In genomic region chr7:114949227-114949626, GRCh38 we compare ENCODE assay signal across 18 cellular contexts. TPM values are rescaled to one million over a fixed set of nuclear protein-coding genes. Genes with fewer than 3 reads are reported as not detected.
DNase-seq lines count a peak whose midpoint lies in the region; ATAC-seq and TF ChIP-seq lines count a peak whose summit lies in the region.
"Had no signal": no experiment of that assay in that cellular context is flagged by ENCODE, and none has a peak within 500 bp of the region (broad histone marks: within the 10 kb centered on the region; RNA-seq: fewer than 3 reads in every experiment).

No MANE protein-coding gene starts in this region.

- H3K9me3 Mint-ChIP-seq in activated naive CD4-positive, alpha-beta T cell treated with anti-CD3 and anti-CD28 coated beads, Interleukin-2, amount 50 U/mL, for 24 hours = no peaks in the 10 kb centered on the region
- H3K9me3 Mint-ChIP-seq in T-cell = no peaks in the 10 kb centered on the region
- H3K9me3 Mint-ChIP-seq: nephron progenitor cell had no signal

- H3K27me3 ChIP-seq in effector memory CD4-positive, alpha-beta T cell (replicated peaks; ENCODE audit: control insufficient read depth, insufficient read depth, low read length, poor library complexity, severe bottlenecking) = no peaks in the 10 kb centered on the region
- no peaks in the 10 kb centered on the region for H3K27me3 ChIP-seq in upper lobe of left lung
- H3K27me3 ChIP-seq: breast epithelium had no signal

- WGBS in upper lobe of left lung, 2 donors = 50 to 53% methylated on average over 1 of the region's 1 CpG

- no peak for TF ChIP-seq POLR2A in upper lobe of left lung (IDR thresholded peaks at IDR 0.05)

- POLR2A ChIA-PET in T-cell (lab: Charles Lee) = interaction anchor here in 1 of 2 donors (0.6 kb wide), 1 partner anchor 50 kb away, joined by 3 read pairs; no protein-coding TSS in a partner anchor

- H3K36me3 ChIP-seq in effector memory CD4-positive, alpha-beta T cell (ENCODE audit: control insufficient read depth, insufficient read depth, low read length) = peaks cover 15% of the 10 kb centered on the region
- no peaks in the 10 kb centered on the region for H3K36me3 ChIP-seq in upper lobe of left lung
- H3K36me3 ChIP-seq: breast epithelium, HAP-1, thoracic aorta had no signal

- H3K4me3 Mint-ChIP-seq in activated naive CD4-positive, alpha-beta T cell treated with anti-CD3 and anti-CD28 coated beads, Interleukin-2, amount 50 U/mL, for 24 hours = peak overlapping the region; percentile 61
- peak overlapping the region; percentile 31 to 63 (median 57) for H3K4me3 Mint-ChIP-seq in T-cell
- H3K4me3 Mint-ChIP-seq: nephron progenitor cell had no signal

- ATAC-seq in T-cell (replicated peaks in 1 of 4) = peak in 1 of 4 experiments; percentile 19
- no peak for ATAC-seq in upper lobe of left lung (ENCODE audit: low FRiP score in 2 of 2)
- ATAC-seq: HepG2 had no signal

- no peak overlapping the region for H3K27ac ChIP-seq in effector memory CD4-positive, alpha-beta T cell (ENCODE audit: insufficient read depth, low read length, poor library complexity, severe bottlenecking)
- no peak overlapping the region for H3K27ac ChIP-seq in upper lobe of left lung
- H3K27ac ChIP-seq: breast epithelium, thoracic aorta had no signal

- H3K36me3 Mint-ChIP-seq in activated naive CD4-positive, alpha-beta T cell treated with anti-CD3 and anti-CD28 coated beads, Interleukin-2, amount 50 U/mL, for 24 hours = peaks cover 31% of the 10 kb centered on the region
- H3K36me3 Mint-ChIP-seq in T-cell = peaks cover 43% of the 10 kb centered on the region

- CTCF ChIA-PET in T-cell (lab: Charles Lee) = interaction anchor here (0.6 to 0.8 kb wide), 2 partner anchors 11 to 50 kb away, joined by 3 read pairs; no protein-coding TSS in a partner anchor

- TF ChIP-seq EP300 in upper lobe of left lung (IDR thresholded peaks at IDR 0.05) = no peak

- peak overlapping the region; percentile 52 for H3K27ac Mint-ChIP-seq in activated naive CD4-positive, alpha-beta T cell treated with anti-CD3 and anti-CD28 coated beads, Interleukin-2, amount 50 U/mL, for 24 hours
- peak overlapping the region; percentile 12 to 61 for H3K27ac Mint-ChIP-seq in T-cell
- H3K27ac Mint-ChIP-seq: nephron progenitor cell had no signal

- TF ChIP-seq CTCF in upper lobe of left lung (IDR thresholded peaks at IDR 0.05) = no peak

- H3K9me3 ChIP-seq in effector memory CD4-positive, alpha-beta T cell (ENCODE audit: control insufficient read depth, low read length) = no peaks in the 10 kb centered on the region
- no peaks in the 10 kb centered on the region for H3K9me3 ChIP-seq in upper lobe of left lung
- H3K9me3 ChIP-seq: breast epithelium, HAP-1, thoracic aorta had no signal

- H3K4me3 ChIP-seq in effector memory CD4-positive, alpha-beta T cell (ENCODE audit: insufficient read depth, low read depth, low read length, poor library complexity, severe bottlenecking) = peak overlapping the region; percentile 2
- no peak overlapping the region for H3K4me3 ChIP-seq in upper lobe of left lung
- H3K4me3 ChIP-seq: breast epithelium, HAP-1, thoracic aorta had no signal

- DNase-seq in activated naive CD4-positive, alpha-beta T cell treated with anti-CD3 and anti-CD28 coated beads, Interleukin-2, amount 50 U/mL, for 16 hours = no peak
- DNase-seq in T-cell (no peak), NCI-H1092 treated with DMSO at 0.1 percent for 48 hours (lab: John Stamatoyannopoulos, UW) (no peak), upper lobe of left lung (no peak), KG1 (lab: John Stamatoyannopoulos, UW) (no peak), GM19240 (ENCODE audit: insufficient read length, low spot score) (no peak)
- DNase-seq in effector memory CD4-positive, alpha-beta T cell = no peak
- DNase-seq: activated CD4-positive, alpha-beta T cell treated with anti-CD3 and anti-CD28 coated beads for 4 hours; DMS153; effector CD8-positive, alpha-beta T cell; NCI-H1105 treated with DMSO at 0.1 percent for 48 hours; nephron progenitor cell; Right ventricle myocardium superior had no signal

- H3K4me1 Mint-ChIP-seq in activated naive CD4-positive, alpha-beta T cell treated with anti-CD3 and anti-CD28 coated beads, Interleukin-2, amount 50 U/mL, for 24 hours = peaks cover 78% of the 10 kb centered on the region
- peaks cover 62 to 77% (median 73%) of the 10 kb centered on the region in 3 donors for H3K4me1 Mint-ChIP-seq in T-cell

- peaks cover 32% of the 10 kb centered on the region for H3K4me1 ChIP-seq in effector memory CD4-positive, alpha-beta T cell (ENCODE audit: control insufficient read depth, insufficient read depth, low read length, poor library complexity, severe bottlenecking)
- peaks cover 0 to 3% (median 0%) of the 10 kb centered on the region in 4 donors for H3K4me1 ChIP-seq in upper lobe of left lung
- H3K4me1 ChIP-seq: breast epithelium, HAP-1 had no signal

- H3K27me3 Mint-ChIP-seq in activated naive CD4-positive, alpha-beta T cell treated with anti-CD3 and anti-CD28 coated beads, Interleukin-2, amount 50 U/mL, for 24 hours = no peaks in the 10 kb centered on the region
- no peaks in the 10 kb centered on the region for H3K27me3 Mint-ChIP-seq in T-cell

RNA-seq across cellular contexts. Expression of gene MDFIC, which starts 27.3 kb away (rescaled TPM):
- 10 to 100 TPM; 56.3 to 84.6 (median 65.0) TPM for total RNA-seq in T-cell
- total RNA-seq in upper lobe of left lung = 10 to 100 TPM; 13.8 to 63.9 (median 31.8) TPM
- total RNA-seq: HepG2 had no signal
